In the genomic region with DNA sequence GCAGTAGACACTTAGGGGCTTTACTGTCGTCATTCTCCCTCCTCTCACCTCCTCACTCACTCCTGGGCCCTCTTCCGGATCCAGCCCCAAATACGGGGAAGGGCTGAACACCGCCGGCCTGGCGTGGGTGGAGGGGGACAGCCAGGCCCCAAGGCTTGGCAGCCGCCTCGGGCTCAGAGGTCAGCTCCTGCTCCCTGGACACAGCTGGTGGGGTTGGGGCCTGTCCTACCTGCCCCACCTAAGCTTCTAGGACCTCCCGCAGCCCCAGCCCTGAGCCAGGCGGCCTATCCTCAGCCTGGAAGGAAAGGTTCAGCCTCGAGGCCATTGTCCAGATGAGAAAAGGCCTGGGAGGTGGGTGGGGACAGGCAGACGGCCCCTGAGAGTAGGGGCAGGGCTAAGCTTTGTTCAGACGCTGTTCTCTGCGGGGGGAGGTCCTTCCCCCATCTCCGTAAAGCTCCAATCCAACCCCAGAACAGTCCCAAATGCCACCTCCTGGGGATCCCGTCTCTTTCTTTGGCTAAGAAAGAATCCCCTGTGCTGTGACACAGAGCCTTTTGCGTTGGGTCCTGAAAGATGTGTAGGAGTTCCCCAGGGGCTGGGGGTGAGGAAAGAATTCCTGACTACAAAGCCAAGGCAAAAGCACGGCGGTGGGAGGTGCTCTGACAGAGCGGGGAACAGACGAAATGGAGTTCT, we compare ENCODE assay signal across 9 cellular contexts. TPM values are rescaled to one million over a fixed set of nuclear protein-coding genes. Genes with fewer than 3 reads are reported as not detected.
DNase-seq lines count a peak whose midpoint lies in the region; ATAC-seq, FAIRE-seq and TF ChIP-seq lines count a peak whose summit lies in the region.
"Had no signal": no experiment of that assay in that cellular context is flagged by ENCODE, and none has a peak within 500 bp of the region (broad histone marks: within the 10 kb centered on the region; RNA-seq: fewer than 3 reads in every experiment).

No MANE protein-coding gene starts in this region.

- H3K27me3 ChIP-seq in right atrium auricular region (no peaks in the 10 kb centered on the region), skeletal muscle tissue (ENCODE audit: control insufficient read depth in 3 of 3, insufficient read depth in 3 of 3, low read length in 3 of 3) (no peaks in the 10 kb centered on the region)

- H3K9me3 ChIP-seq in right atrium auricular region (no peaks in the 10 kb centered on the region), skeletal muscle tissue (ENCODE audit: control insufficient read depth in 3 of 3, low read length in 3 of 3) (no peaks in the 10 kb centered on the region)

- H3K4me3 ChIP-seq in HFF-Myc (replicated peaks; ENCODE audit: low read depth, low read length) (peak overlapping the region; percentile 30), right atrium auricular region (peak overlapping the region; percentile 25 to 46), skeletal muscle tissue (ENCODE audit: low read length in 3 of 3) (peak overlapping the region; percentile 59 to 81 (median 70))

- H3K4me1 ChIP-seq in right atrium auricular region (peaks cover 0 to 22% of the 10 kb centered on the region in 2 donors), skeletal muscle tissue (ENCODE audit: control insufficient read depth in 3 of 3, insufficient read depth in 3 of 3, low read length in 3 of 3) (peaks cover 17 to 22% (median 21%) of the 10 kb centered on the region in 3 donors)

- no peaks in the 10 kb centered on the region for H3K36me3 Mint-ChIP-seq in activated CD8-positive, alpha-beta T cell treated with anti-CD3 and anti-CD28 coated beads for 36 hours (ENCODE audit: low read depth)

- peak overlapping the region; percentile 41 to 83 (median 75) for H3K9ac ChIP-seq in skeletal muscle tissue (ENCODE audit: low read depth in 1 of 3, low read length in 3 of 3)

- FAIRE-seq in GM12892 (lab: Jason Lieb, UNC) = no peak
- FAIRE-seq: islet of Langerhans had no signal

- H3K36me3 ChIP-seq in right atrium auricular region (no peaks in the 10 kb centered on the region), skeletal muscle tissue (ENCODE audit: control insufficient read depth in 3 of 3, insufficient read depth in 3 of 3, low read length in 3 of 3) (no peaks in the 10 kb centered on the region)

- peak overlapping the region; percentile 46 for H3K27ac Mint-ChIP-seq in activated CD8-positive, alpha-beta T cell treated with anti-CD3 and anti-CD28 coated beads for 36 hours

- peaks cover 14% of the 10 kb centered on the region for H3K4me1 Mint-ChIP-seq in activated CD8-positive, alpha-beta T cell treated with anti-CD3 and anti-CD28 coated beads for 36 hours (ENCODE audit: low read depth)

- DNase-seq in HFF-Myc (ENCODE audit: extremely low read depth, low read depth) (no peak), right atrium auricular region (ENCODE audit: low spot score) (peak; percentile 63), NCI-H2107 (lab: John Stamatoyannopoulos, UW) (no peak), GM12892 (ENCODE audit: insufficient read length) (no peak), NCI-H1092 (lab: John Stamatoyannopoulos, UW) (no peak)
- no peak for DNase-seq in activated CD8-positive, alpha-beta T cell treated with anti-CD3 and anti-CD28 coated beads for 36 hours

- POLR2A ChIA-PET in activated CD8-positive, alpha-beta T cell treated with anti-CD3 and anti-CD28 coated beads for 36 hours (lab: Charles Lee) = interaction anchor here (0.5 to 1.9 kb wide), 3 partner anchors 33 to 93 kb away, joined by 3 to 4 read pairs (median 3); no protein-coding TSS in a partner anchor

- CTCF ChIA-PET in activated CD8-positive, alpha-beta T cell treated with anti-CD3 and anti-CD28 coated beads for 36 hours (lab: Charles Lee) = interaction anchor here (1.3 kb wide), 1 partner anchor 15 kb away, joined by 3 read pairs; no protein-coding TSS in a partner anchor

- intact Hi-C loops in activated CD8-positive, alpha-beta T cell treated with anti-CD3 and anti-CD28 coated beads for 36 hours (cut with micrococcal nuclease) = no loop called here

- TF ChIP-seq CTCF in HFF-Myc (IDR thresholded peaks at IDR 0.05; ENCODE audit: low read depth, low read length, missing control alignments) (no peak), right atrium auricular region (IDR thresholded peaks at IDR 0.05) (no peak)
- TF ChIP-seq CTCF in activated CD8-positive, alpha-beta T cell treated with anti-CD3 and anti-CD28 coated beads for 36 hours (IDR thresholded peaks at IDR 0.05) = no peak

- no peaks in the 10 kb centered on the region for H3K27me3 Mint-ChIP-seq in activated CD8-positive, alpha-beta T cell treated with anti-CD3 and anti-CD28 coated beads for 36 hours

- ATAC-seq in activated CD8-positive, alpha-beta T cell treated with anti-CD3 and anti-CD28 coated beads for 36 hours = no peak
- no peak for ATAC-seq in HG03457 (IDR thresholded peaks at IDR 0.05; ENCODE audit: unreplicated experiment)

- H3K9me3 Mint-ChIP-seq in activated CD8-positive, alpha-beta T cell treated with anti-CD3 and anti-CD28 coated beads for 36 hours = no peaks in the 10 kb centered on the region

- H3K27ac ChIP-seq in right atrium auricular region (peak overlapping the region; percentile 51 to 73), skeletal muscle tissue (ENCODE audit: low read depth, low read length) (peak overlapping the region; percentile 76)

- no peak for TF ChIP-seq POLR2A in GM12892 (IDR thresholded peaks at IDR 0.05; ENCODE audit: low read depth, low read length)

- peak overlapping the region; percentile 65 for H3K4me3 Mint-ChIP-seq in activated CD8-positive, alpha-beta T cell treated with anti-CD3 and anti-CD28 coated beads for 36 hours

RNA-seq across cellular contexts. Expression of a gene that starts 0.9 kb away (rescaled TPM):
- total RNA-seq in activated CD8-positive, alpha-beta T cell treated with anti-CD3 and anti-CD28 coated beads for 36 hours = 10 to 100 TPM; 15.1 to 17.6 TPM
- total RNA-seq in right atrium auricular region (10 to 100 TPM; 12.6 to 16.7 TPM), skeletal muscle tissue (15.1 TPM)
- 1.7 TPM for polyA plus RNA-seq in GM12892 (2012; ENCODE audit: missing spikeins)

RNA-seq across cellular contexts. Expression of a gene that starts 34.0 kb away (rescaled TPM):
- 100 to 1,000 TPM; 276 to 281 TPM for total RNA-seq in activated CD8-positive, alpha-beta T cell treated with anti-CD3 and anti-CD28 coated beads for 36 hours
- 100 to 1,000 TPM; 232 to 306 TPM for total RNA-seq in right atrium auricular region
- 193 TPM for total RNA-seq in skeletal muscle tissue
- polyA plus RNA-seq in GM12892 (2012; ENCODE audit: missing spikeins) = 76.8 TPM

RNA-seq across cellular contexts. Expression of a gene that starts 35.9 kb away (rescaled TPM):
- 1 to 10 TPM; 5.5 to 6.2 TPM for total RNA-seq in activated CD8-positive, alpha-beta T cell treated with anti-CD3 and anti-CD28 coated beads for 36 hours
- total RNA-seq in right atrium auricular region = 10 to 100 TPM; 14.1 to 20.2 TPM
- total RNA-seq in skeletal muscle tissue = 23.0 TPM
- 3.1 TPM for polyA plus RNA-seq in GM12892 (2012; ENCODE audit: missing spikeins)

RNA-seq across cellular contexts. Expression of a gene that starts 40.9 kb away (rescaled TPM):
- 100 to 1,000 TPM; 213 to 217 TPM for total RNA-seq in activated CD8-positive, alpha-beta T cell treated with anti-CD3 and anti-CD28 coated beads for 36 hours
- total RNA-seq in right atrium auricular region = 100 to 1,000 TPM; 177 to 193 TPM
- total RNA-seq in skeletal muscle tissue = 77.8 TPM
- 61.6 TPM for polyA plus RNA-seq in GM12892 (2012; ENCODE audit: missing spikeins)
